Comparison of ENCODE assay signal across 1 cellular context in genomic region chr18:48982269-48982668, GRCh38.
TF ChIP-seq lines count a peak whose summit lies in the region.

No MANE protein-coding gene starts in this region.

TF ChIP-seq in K562, 482 proteins besides CTCF, POLR2A, EP300 and RAD21 (continued from another document):
- TF ChIP-seq VEZF1 (CRISPR knock-in tag; IDR thresholded peaks at IDR 0.05) (peak; percentile 66), TRIM24 (IDR thresholded peaks at IDR 0.05) (0 out of 4 replicates have a peak, but pooled peaks of 1 of the 2 experiments have one; percentile 20), SMARCE1 (IDR thresholded peaks at IDR 0.05) (0 out of 2 replicates have a peak, but pooled peaks have one; percentile 55), TBL1XR1 (IDR thresholded peaks at IDR 0.05; ENCODE audit: low read length in 2 of 2) (0 out of 4 replicates have a peak, but pooled peaks of 1 of the 2 experiments have one; percentile 52), DPF2 (IDR thresholded peaks at IDR 0.05) (peak; percentile 55), UBTF (IDR thresholded peaks at IDR 0.05; ENCODE audit: borderline replicate concordance in 1 of 2, low read depth in 2 of 2, low read length in 2 of 2) (0 out of 4 replicates have a peak, but pooled peaks of 1 of the 2 experiments have one; percentile 47), OTX1 (CRISPR knock-in tag; IDR thresholded peaks at IDR 0.05) (no peak), ETV1 (tag; conservative IDR thresholded peaks at IDR 0.05; ENCODE audit: low read depth) (peak; percentile 69), BRD9 (IDR thresholded peaks at IDR 0.05; ENCODE audit: low read depth, partially characterized antibody) (no peak), EGR1 (conservative IDR thresholded peaks at IDR 0.05) (peak; percentile 42), NCOR1 (IDR thresholded peaks at IDR 0.05) (peak; percentile 41), SMAD4 (CRISPR knock-in tag; conservative IDR thresholded peaks at IDR 0.05) (peak; percentile 91), ELF1 (tag; IDR thresholded peaks at IDR 0.05) (no peak), BRCA1 (IDR thresholded peaks at IDR 0.05) (no peak), BRCA1 (CRISPR knock-in tag; IDR thresholded peaks at IDR 0.05) (no peak), BHLHE40 (IDR thresholded peaks at IDR 0.05; ENCODE audit: low read length) (peak; percentile 20; the same call in 1 of the 2 replicates), JUND (IDR thresholded peaks at IDR 0.05; ENCODE audit: borderline replicate concordance, low read depth, low read length) (peak; percentile 28; the same call in 1 of the 2 replicates), JUND (tag; IDR thresholded peaks at IDR 0.05; ENCODE audit: borderline replicate concordance, low read depth, low read length) (peak; percentile 27; the same call in 1 of the 3 replicates), ETV6 (IDR thresholded peaks at IDR 0.05; ENCODE audit: borderline replicate concordance in 1 of 2, low read depth in 2 of 2, low read length in 1 of 2) (peak in 1 of 2 experiments; percentile 76; a peak in 2 of 4 replicates), ETV6 (CRISPR knock-in tag; IDR thresholded peaks at IDR 0.05; ENCODE audit: borderline replicate concordance) (no peak), SPI1 (IDR thresholded peaks at IDR 0.05; ENCODE audit: borderline replicate concordance, low read depth, low read length) (no peak)
TF ChIP-seq in K562: peak in this region for 32.
